12 cellular contexts compared by ENCODE assay signal in genomic region chr2:127413782-127414743, GRCh38. TPM values are rescaled to one million over a fixed set of nuclear protein-coding genes. Genes with fewer than 3 reads are reported as not detected.
DNase-seq lines count a peak whose midpoint lies in the region; ATAC-seq and TF ChIP-seq lines count a peak whose summit lies in the region.
"Had no signal": no experiment of that assay in that cellular context is flagged by ENCODE, and none has a peak within 500 bp of the region (broad histone marks: within the 10 kb centered on the region; RNA-seq: fewer than 3 reads in every experiment).

No MANE protein-coding gene starts in this region.

- peaks cover 40 to 44% (median 40%) of the 10 kb centered on the region in 3 donors for H3K4me1 Mint-ChIP-seq in IgD-negative memory B cell
- H3K4me1 Mint-ChIP-seq in chondrocyte (ENCODE audit: low read depth), result peaks cover 74% of the 10 kb centered on the region
- H3K4me1 Mint-ChIP-seq in natural killer cell treated with Interleukin-12 subunit alpha and Interleukin-12 subunit beta and Interleukin-15 and Interleukin-18, amount 100 ng/mL, for 72 hours (ENCODE audit: low read depth in 2 of 2), result peaks cover 24 to 30% of the 10 kb centered on the region in 2 donors
- peaks cover 44% of the 10 kb centered on the region for H3K4me1 Mint-ChIP-seq in mesothelial cell of epicardium

- H3K36me3 Mint-ChIP-seq in IgD-negative memory B cell, result no peaks in the 10 kb centered on the region
- H3K36me3 Mint-ChIP-seq in chondrocyte (ENCODE audit: low read depth), result peaks cover 1% of the 10 kb centered on the region
- H3K36me3 Mint-ChIP-seq in natural killer cell treated with Interleukin-12 subunit alpha and Interleukin-12 subunit beta and Interleukin-15 and Interleukin-18, amount 100 ng/mL, for 72 hours, result no peaks in the 10 kb centered on the region
- peaks cover 2% of the 10 kb centered on the region for H3K36me3 Mint-ChIP-seq in mesothelial cell of epicardium

- H3K9me3 Mint-ChIP-seq in IgD-negative memory B cell (peaks cover 0 to 7% (median 3%) of the 10 kb centered on the region in 3 donors), chondrocyte (ENCODE audit: low read depth) (peaks cover 12% of the 10 kb centered on the region), mesothelial cell of epicardium (peaks cover 17% of the 10 kb centered on the region)
- no peaks in the 10 kb centered on the region for H3K9me3 Mint-ChIP-seq in natural killer cell treated with Interleukin-12 subunit alpha and Interleukin-12 subunit beta and Interleukin-15 and Interleukin-18, amount 100 ng/mL, for 72 hours
- H3K9me3 Mint-ChIP-seq: activated T-cell treated with anti-CD3 and anti-CD28 coated beads, Interleukin-2, amount 50 U/mL, for 4 hours had no signal

- peak overlapping the region in 3 of 4 donors; percentile 16 to 70 (median 22) for H3K4me3 Mint-ChIP-seq in IgD-negative memory B cell
- no peak overlapping the region for H3K4me3 Mint-ChIP-seq in chondrocyte (ENCODE audit: unreplicated experiment)
- H3K4me3 Mint-ChIP-seq in natural killer cell treated with Interleukin-12 subunit alpha and Interleukin-12 subunit beta and Interleukin-15 and Interleukin-18, amount 100 ng/mL, for 72 hours, result no peak overlapping the region
- no peak overlapping the region for H3K4me3 Mint-ChIP-seq in mesothelial cell of epicardium
- H3K4me3 Mint-ChIP-seq: activated T-cell treated with anti-CD3 and anti-CD28 coated beads, Interleukin-2, amount 50 U/mL, for 4 hours had no signal

- ATAC-seq in natural killer cell treated with Interleukin-12 subunit alpha and Interleukin-12 subunit beta and Interleukin-15 and Interleukin-18, amount 100 ng/mL, for 72 hours, result no peak
- ATAC-seq in HG03280 (IDR thresholded peaks at IDR 0.05; ENCODE audit: unreplicated experiment) (no peak), HG02763 (IDR thresholded peaks at IDR 0.05; ENCODE audit: unreplicated experiment) (no peak)
- ATAC-seq: activated T-cell treated with anti-CD3 and anti-CD28 coated beads, Interleukin-2, amount 50 U/mL, for 4 hours had no signal

- peak overlapping the region; percentile 27 to 99 (median 97) for H3K4me2 ChIP-seq in BLaER1 treated with 17β-estradiol and CSF1 and Interleukin-3, amounts not matched to agents 10 nM and 100 nM

- H3K27me3 ChIP-seq in BLaER1 treated with 17β-estradiol and CSF1 and Interleukin-3, amounts not matched to agents 10 nM and 100 nM, result peaks cover 8 to 33% (median 14%) of the 10 kb centered on the region in 11 experiments; a peak in 19 of 22 replicates

- H3K27me3 Mint-ChIP-seq in IgD-negative memory B cell (no peaks in the 10 kb centered on the region), chondrocyte (ENCODE audit: low read depth) (no peaks in the 10 kb centered on the region), mesothelial cell of epicardium (ENCODE audit: low read depth) (peaks cover 13% of the 10 kb centered on the region)
- H3K27me3 Mint-ChIP-seq in natural killer cell treated with Interleukin-12 subunit alpha and Interleukin-12 subunit beta and Interleukin-15 and Interleukin-18, amount 100 ng/mL, for 72 hours, result peaks cover 22 to 30% of the 10 kb centered on the region in 2 donors

- H3K9ac ChIP-seq in BLaER1 treated with 17β-estradiol and CSF1 and Interleukin-3, amounts not matched to agents 10 nM and 100 nM, result peak overlapping the region in 5 of 11 experiments; percentile 7 to 61 (median 48); a peak in 8 of 22 replicates

- H3K27ac Mint-ChIP-seq in IgD-negative memory B cell (no peak overlapping the region), chondrocyte (ENCODE audit: unreplicated experiment) (peak overlapping the region; percentile 89), mesothelial cell of epicardium (no peak overlapping the region)
- H3K27ac Mint-ChIP-seq in natural killer cell treated with Interleukin-12 subunit alpha and Interleukin-12 subunit beta and Interleukin-15 and Interleukin-18, amount 100 ng/mL, for 72 hours, result no peak overlapping the region

- TF ChIP-seq CTCF in chondrocyte (IDR thresholded peaks at IDR 0.05) (no peak), mesothelial cell of epicardium (IDR thresholded peaks at IDR 0.05; ENCODE audit: unreplicated experiment) (no peak)

- peaks cover 0 to 17% (median 8%) of the 10 kb centered on the region in 11 experiments; a peak in 14 of 22 replicates for H3K9me3 ChIP-seq in BLaER1 treated with 17β-estradiol and CSF1 and Interleukin-3, amounts not matched to agents 10 nM and 100 nM (replicated peaks in 1 of 11)

- no peaks in the 10 kb centered on the region for H4K20me1 ChIP-seq in BLaER1 treated with 17β-estradiol and CSF1 and Interleukin-3, amounts not matched to agents 10 nM and 100 nM

- H3K4me1 ChIP-seq in BLaER1 treated with 17β-estradiol and CSF1 and Interleukin-3, amounts not matched to agents 10 nM and 100 nM, result peaks cover 41 to 91% (median 74%) of the 10 kb centered on the region in 10 experiments

- peak overlapping the region in 9 of 11 experiments; percentile 22 to 82 (median 63); a peak in 18 of 22 replicates for H3K27ac ChIP-seq in BLaER1 treated with 17β-estradiol and CSF1 and Interleukin-3, amounts not matched to agents 10 nM and 100 nM

- DNase-seq in chondrocyte (ENCODE audit: low spot score) (no peak), NCI-H1417 treated with DMSO at 0.1 percent for 48 hours (lab: John Stamatoyannopoulos, UW) (no peak), mesothelial cell of epicardium (ENCODE audit: low spot score in 2 of 2, unreplicated experiment in 2 of 2) (no peak)
- peak; percentile 10 for DNase-seq in natural killer cell treated with Interleukin-12 subunit alpha and Interleukin-12 subunit beta and Interleukin-15 and Interleukin-18, amount 100 ng/mL, for 72 hours (ENCODE audit: low spot score)
- DNase-seq: activated T-cell treated with anti-CD3 and anti-CD28 coated beads, Interleukin-2, amount 50 U/mL, for 4 hours; stimulated activated CD4-positive, alpha-beta T cell treated with anti-CD3 and anti-CD28 coated beads, Interleukin-2, amount 100 ng/mL, for 24 hours; substantia nigra had no signal

- peak overlapping the region in 1 of 10 experiments; percentile 16; a peak in 1 of 20 replicates for H3K4me3 ChIP-seq in BLaER1 treated with 17β-estradiol and CSF1 and Interleukin-3, amounts not matched to agents 10 nM and 100 nM

- H3K36me3 ChIP-seq in BLaER1 treated with 17β-estradiol and CSF1 and Interleukin-3, amounts not matched to agents 10 nM and 100 nM, result no peaks in the 10 kb centered on the region

RNA-seq across cellular contexts. Expression of gene PROC, which starts 4.2 kb away (rescaled TPM):
- polyA plus RNA-seq in IgD-negative memory B cell, result not detected
- total RNA-seq in chondrocyte (2.6 to 5.3 TPM (median 2.7 TPM) in 3 replicates), mesothelial cell of epicardium (0.24 to 0.25 TPM (median 0.25 TPM) in 3 replicates)
- total RNA-seq in natural killer cell treated with Interleukin-12 subunit alpha and Interleukin-12 subunit beta and Interleukin-15 and Interleukin-18, amount 100 ng/mL, for 72 hours, result not detected
- total RNA-seq: myocyte had no signal

RNA-seq across cellular contexts. Expression of gene MAP3K2, which starts 26.3 kb away (rescaled TPM):
- 66.8 TPM for polyA plus RNA-seq in IgD-negative memory B cell
- total RNA-seq in chondrocyte (77.3 to 88.1 TPM (median 79.5 TPM) in 3 replicates), mesothelial cell of epicardium (47.6 to 48.1 TPM (median 47.9 TPM) in 3 replicates)
- total RNA-seq in natural killer cell treated with Interleukin-12 subunit alpha and Interleukin-12 subunit beta and Interleukin-15 and Interleukin-18, amount 100 ng/mL, for 72 hours, result 10 to 100 TPM; 59.0 to 64.6 TPM

Comparison
In these comparisons a context has a peak if more than half of its experiments do, and no peak if none do; other contexts are left out.
1. H3K4me3 Mint-ChIP-seq: peak in IgD-negative memory B cell (3 of 4); none in chondrocyte (single experiment), natural killer cell treated with Interleukin-12 subunit alpha and Interleukin-12 subunit beta and Interleukin-15 and Interleukin-18, amount 100 ng/mL, for 72 hours (single experiment) and mesothelial cell of epicardium (single experiment).